37 cellular contexts compared by ENCODE assay signal in the genomic region with DNA sequence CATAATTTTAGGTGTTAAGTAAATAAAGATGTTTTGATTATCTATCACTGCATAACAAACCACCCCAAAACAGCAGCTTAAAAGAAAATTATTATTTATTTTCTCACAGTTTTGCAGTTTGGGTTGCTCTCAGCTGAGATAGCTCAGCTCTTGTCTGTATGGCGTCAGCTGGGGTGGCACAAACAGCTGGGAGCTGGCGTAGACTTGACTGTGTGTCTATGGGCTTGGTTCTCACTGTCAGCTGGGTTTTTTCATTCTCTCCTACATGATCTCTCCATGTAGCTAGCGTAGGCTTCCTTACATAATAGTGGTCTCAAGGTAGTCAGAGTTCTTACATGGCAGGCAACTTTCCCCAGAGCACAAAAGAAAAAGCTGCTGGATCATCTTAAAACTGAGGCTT. TPM values are rescaled to one million over a fixed set of nuclear protein-coding genes. Genes with fewer than 3 reads are reported as not detected.
"Had no signal": no experiment of that assay in that cellular context is flagged by ENCODE, and none has a peak within 500 bp of the region (broad histone marks: within the 10 kb centered on the region; RNA-seq: fewer than 3 reads in every experiment).

No MANE protein-coding gene starts in this region.

- H3K36me3 ChIP-seq: adrenal gland, ascending aorta, brain microvascular endothelial cell, breast epithelium, cardiac muscle cell had no signal

- H3K4me1 ChIP-seq: adrenal gland, ascending aorta, body of pancreas, breast epithelium had no signal

- H3K27ac ChIP-seq: adrenal gland, ascending aorta, body of pancreas, brain microvascular endothelial cell, breast epithelium, cardiac muscle cell had no signal

- H3K27me3 ChIP-seq: adrenal gland, ascending aorta, body of pancreas, cardiac muscle cell had no signal

- FAIRE-seq: astrocyte, bronchial epithelial cell had no signal

- ATAC-seq: activated naive CD4-positive, alpha-beta T cell treated with anti-CD3 and anti-CD28 coated beads, Interleukin-2, amount 50 U/mL, for 72 hours; activated naive CD8-positive, alpha-beta T cell treated with anti-CD3 and anti-CD28 coated beads, Interleukin-2, amount 50 U/mL, for 24 hours; activated T-cell treated with anti-CD3 and anti-CD28 coated beads, Interleukin-2, amount 50 U/mL, for 4 hours; activated T-cell treated with anti-CD3 and anti-CD28 coated beads, Interleukin-2, amount 50 U/mL, for 72 hours; activated T-helper 17 cell treated with anti-CD3 and anti-CD28 coated beads, Interleukin-2, amount 50 U/mL, for 72 hours; body of pancreas had no signal

- H3K4me3 ChIP-seq: adrenal gland, ascending aorta, body of pancreas, breast epithelium, cardiac muscle cell had no signal

- DNase-seq: activated effector memory CD4-positive, alpha-beta T cell treated with anti-CD3 and anti-CD28 coated beads, Interleukin-2, amount 50 U/mL, for 16 hours; activated effector memory CD4-positive, alpha-beta T cell treated with Interleukin-2 at 50 U/mL for 16 hours; activated gamma-delta T cell; activated gamma-delta T cell treated with Interleukin-2 at 50 U/mL for 16 hours; activated naive CD4-positive, alpha-beta T cell; activated naive CD4-positive, alpha-beta T cell treated with anti-CD3 and anti-CD28 coated beads for 36 hours; activated naive CD4-positive, alpha-beta T cell treated with anti-CD3 and anti-CD28 coated beads, Interleukin-2, amount 10 ng/mL, durations not matched to agents 7 days and 5 days; activated naive CD4-positive, alpha-beta T cell treated with anti-CD3 and anti-CD28 coated beads, Interleukin-2, amount 50 U/mL, for 16 hours; activated naive CD4-positive, alpha-beta T cell treated with Interleukin-2 at 50 U/mL for 16 hours; activated naive CD8-positive, alpha-beta T cell treated with anti-CD3 and anti-CD28 coated beads for 36 hours; activated naive CD8-positive, alpha-beta T cell treated with anti-CD3 and anti-CD28 coated beads, Interleukin-2, amount 10 ng/mL, durations not matched to agents 7 days and 5 days; activated naive CD8-positive, alpha-beta T cell treated with anti-CD3 and anti-CD28 coated beads, Interleukin-2, amount 50 U/mL, for 24 hours; activated T-cell treated with anti-CD3 and anti-CD28 coated beads, Interleukin-2, amount 50 U/mL, for 24 hours; activated T-cell treated with anti-CD3 and anti-CD28 coated beads, Interleukin-2, amount 50 U/mL, for 4 hours; activated T-cell treated with anti-CD3 and anti-CD28 coated beads, Interleukin-2, amount 50 U/mL, for 48 hours; activated T-cell treated with anti-CD3 and anti-CD28 coated beads, Interleukin-2, amount 50 U/mL, for 72 hours; adrenal gland; amniotic stem cell; amygdala; anterior cingulate cortex; aorta; body of pancreas; brain microvascular endothelial cell; central memory CD4-positive, alpha-beta T cell; cerebellar nuclear complex had no signal

- H3K9me3 ChIP-seq: adrenal gland, ascending aorta, body of pancreas, breast epithelium had no signal

RNA-seq across cellular contexts. Expression of a gene that starts 6.5 kb away (rescaled TPM):
- total RNA-seq: activated T-cell treated with anti-CD3 and anti-CD28 coated beads, Interleukin-2, amount 50 U/mL, for 4 hours; ascending aorta; body of pancreas; bronchial epithelial cell had no signal

RNA-seq across cellular contexts. Expression of a gene that starts 12.0 kb away (rescaled TPM):
- total RNA-seq: activated naive CD4-positive, alpha-beta T cell treated with anti-CD3 and anti-CD28 coated beads for 36 hours; activated naive CD8-positive, alpha-beta T cell treated with anti-CD3 and anti-CD28 coated beads for 36 hours; activated T-cell treated with anti-CD3 and anti-CD28 coated beads, Interleukin-2, amount 50 U/mL, for 4 hours; activated T-helper 1 cell treated with anti-CD3 and anti-CD28 coated beads, Interleukin-12 subunit alpha, Interleukin-12 subunit beta, Interleukin-2, Interleukin-4 antibody, amounts not matched to agents 30 ng/mL and 10 ng/mL and 1 ng/mL, durations not matched to agents 14 hours and 24 hours and 36 hours; activated T-helper 17 cell treated with anti-CD3 and anti-CD28 coated beads, Interleukin-2, amount 50 U/mL, for 72 hours; activated T-helper 2 cell treated with anti-CD3 and anti-CD28 coated beads, Interferon-gamma antibody, Interleukin-2, Interleukin-4, amounts not matched to agents 10 μg/mL and 5 μg/mL and 100 μg/mL, durations not matched to agents 14 hours and 24 hours and 36 hours; ascending aorta; astrocyte; body of pancreas; bronchial epithelial cell; chondrocyte had no signal

RNA-seq across cellular contexts. Expression of a gene that starts 34.6 kb away (rescaled TPM):
- total RNA-seq: activated naive CD4-positive, alpha-beta T cell treated with anti-CD3 and anti-CD28 coated beads for 36 hours; activated naive CD8-positive, alpha-beta T cell treated with anti-CD3 and anti-CD28 coated beads for 36 hours; activated T-helper 1 cell treated with anti-CD3 and anti-CD28 coated beads, Interleukin-12 subunit alpha, Interleukin-12 subunit beta, Interleukin-2, Interleukin-4 antibody, amounts not matched to agents 30 ng/mL and 10 ng/mL and 1 ng/mL, durations not matched to agents 14 hours and 24 hours and 36 hours; activated T-helper 17 cell treated with anti-CD3 and anti-CD28 coated beads, Interleukin-2, amount 50 U/mL, for 72 hours; activated T-helper 2 cell treated with anti-CD3 and anti-CD28 coated beads, Interferon-gamma antibody, Interleukin-2, Interleukin-4, amounts not matched to agents 10 μg/mL and 5 μg/mL and 100 μg/mL, durations not matched to agents 14 hours and 24 hours and 36 hours; adrenal gland; aorta; ascending aorta; astrocyte; body of pancreas; breast epithelium; cardiac septum; cerebellum; chondrocyte had no signal
- polyA plus RNA-seq: aorta had no signal
